In the genomic region with DNA sequence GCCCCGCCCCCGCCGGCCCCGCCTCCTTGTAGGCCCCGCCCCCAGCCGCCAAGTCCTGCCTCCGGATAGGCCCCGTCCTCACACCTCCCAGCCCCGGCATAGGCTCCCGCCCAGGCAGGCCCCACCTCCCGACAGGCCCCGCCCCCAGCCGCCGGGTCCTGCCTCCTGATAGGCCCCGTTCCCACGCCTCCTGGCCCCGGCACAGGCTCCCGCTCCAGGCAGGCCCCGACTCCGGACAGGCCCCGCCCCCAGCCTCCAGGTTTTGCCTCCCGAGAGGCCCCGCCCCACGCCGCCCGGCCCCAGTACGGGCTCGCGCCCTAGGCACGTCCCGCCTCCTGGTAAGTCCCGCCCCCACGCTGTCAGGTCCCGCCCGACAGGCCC, we compare ENCODE assay signal across 8 cellular contexts.
A peak's percentile ranks its signal among the peaks of the same experiment; 100 is the strongest.
DNase-seq lines count a peak whose midpoint lies in the region; ATAC-seq and TF ChIP-seq lines count a peak whose summit lies in the region.

No MANE protein-coding gene starts in this region.

- ATAC-seq in GM21515 (IDR thresholded peaks at IDR 0.05; ENCODE audit: unreplicated experiment): peak; percentile 94

- H3K9ac ChIP-seq in NT2/D1 (ENCODE audit: insufficient read length, low read depth): no peak overlapping the region

- peak; percentile 96 for DNase-seq in COR-L47 (lab: John Stamatoyannopoulos, UW)
- peak; percentile 79 to 100 (median 99) for DNase-seq in HUDEP-2 (lab: John Stamatoyannopoulos, UW; ENCODE audit: unreplicated experiment in 76 of 76)
- peak; percentile 100 for DNase-seq in NT2/D1 (ENCODE audit: low read depth, low spot score)
- peak; percentile 93 for DNase-seq in activated T-cell treated with anti-CD3 and anti-CD28 coated beads for 1 hour (ENCODE audit: low read depth)
- DNase-seq in epithelial cell of esophagus (ENCODE audit: low read depth): peak; percentile 99
- DNase-seq in middle frontal gyrus (ENCODE audit: extremely low spot score, low spot score): peak; percentile 93
- DNase-seq in stimulated activated CD8-positive, alpha-beta memory T cell treated with anti-CD3 and anti-CD28 coated beads, Interleukin-2, amount 100 ng/mL, for 1 hour (ENCODE audit: low read depth in 2 of 2): peak; percentile 88 to 93

- no peak for TF ChIP-seq CTCF in epithelial cell of esophagus (IDR thresholded peaks at IDR 0.05; ENCODE audit: insufficient read depth, low read depth, low read length, missing control alignments)

- no peak overlapping the region for H3K4me3 ChIP-seq in NT2/D1 (ENCODE audit: insufficient read length, low read depth)
- H3K4me3 ChIP-seq in epithelial cell of esophagus (ENCODE audit: low read length): peak overlapping the region; percentile 87

- no peaks in the 10 kb centered on the region for H3K9me3 ChIP-seq in NT2/D1 (ENCODE audit: insufficient read depth, low read length)

- H3K27me3 ChIP-seq in NT2/D1 (ENCODE audit: insufficient read depth, insufficient read length): no peaks in the 10 kb centered on the region

- H3K4me1 ChIP-seq in NT2/D1 (ENCODE audit: insufficient read depth, insufficient read length): peaks cover 51% of the 10 kb centered on the region

- H3K36me3 ChIP-seq in NT2/D1 (ENCODE audit: insufficient read depth, insufficient read length, low read length): peaks cover 2% of the 10 kb centered on the region
